27 cellular contexts compared by ENCODE assay signal in the genomic region with DNA sequence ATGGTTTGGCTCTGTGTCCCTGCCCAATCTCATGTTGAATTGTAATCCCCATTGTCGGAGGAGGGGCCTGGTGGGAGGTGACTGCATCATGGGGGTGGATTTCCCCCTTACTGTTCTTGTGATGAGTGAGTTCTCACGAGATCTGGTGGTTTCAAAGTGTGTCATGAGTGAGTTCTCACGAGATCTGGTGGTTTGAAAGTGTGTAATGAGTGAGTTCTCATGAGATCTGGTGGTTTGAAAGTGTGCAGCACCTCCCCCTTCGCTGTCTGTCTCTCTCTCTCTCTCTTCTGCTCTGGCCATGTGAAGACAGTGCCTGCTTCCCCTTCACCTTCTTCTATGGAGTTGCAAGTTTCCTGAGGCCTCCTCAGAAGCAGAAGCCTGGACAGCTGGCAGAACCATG.
DNase-seq lines count a peak whose midpoint lies in the region; ATAC-seq lines count a peak whose summit lies in the region.
"Had no signal": no experiment of that assay in that cellular context is flagged by ENCODE, and none has a peak within 500 bp of the region (broad histone marks: within the 10 kb centered on the region; RNA-seq: fewer than 3 reads in every experiment).

No MANE protein-coding gene starts in this region.

- no peak overlapping the region for H3K4me3 Mint-ChIP-seq in activated CD4-positive, alpha-beta memory T cell treated with anti-CD3 and anti-CD28 coated beads for 36 hours
- H3K4me3 Mint-ChIP-seq in activated CD4-positive, alpha-beta memory T cell treated with anti-CD3 and anti-CD28 coated beads, Interleukin-2, amount 10 ng/mL, durations not matched to agents 7 days and 5 days: no peak overlapping the region
- no peak overlapping the region for H3K4me3 Mint-ChIP-seq in activated T-helper 17 cell treated with anti-CD3 and anti-CD28 coated beads, Interleukin-2, amount 50 U/mL, for 72 hours
- H3K4me3 Mint-ChIP-seq in stimulated activated naive B cell treated with anti-CD40 and anti-IgM and Interleukin-4, amounts not matched to agents 10 μg/mL and 1 μg/mL and 100 μg/mL, for 72 hours: peak overlapping the region in 1 of 2 donors; percentile 14
- H3K4me3 Mint-ChIP-seq: GM23338, T-helper 17 cell had no signal

- DNase-seq in activated CD4-positive, alpha-beta memory T cell treated with anti-CD3 and anti-CD28 coated beads for 36 hours: peak; percentile 29
- no peak for DNase-seq in activated CD4-positive, alpha-beta memory T cell treated with anti-CD3 and anti-CD28 coated beads, Interleukin-2, amount 10 ng/mL, durations not matched to agents 7 days and 5 days
- DNase-seq in MV-4-11 (lab: John Stamatoyannopoulos, UW) (peak; percentile 30), GDM1 (lab: John Stamatoyannopoulos, UW) (no peak), MG63 (no peak)
- DNase-seq in stimulated activated naive B cell treated with anti-CD40 and anti-IgM and Interleukin-4, amounts not matched to agents 10 μg/mL and 1 μg/mL and 100 μg/mL, for 72 hours: peak; percentile 46
- DNase-seq: activated CD4-positive, alpha-beta T cell treated with anti-CD3 and anti-CD28 coated beads, Interleukin-2, amount 50 U/mL, for 4 hours; activated naive CD4-positive, alpha-beta T cell; amniotic stem cell; Caco-2; colonic mucosa; DMS79 treated with DMSO at 0.1 percent for 48 hours; IMR-90; kidney glomerular epithelial cell; mesenchymal stem cell; NCI-H1092 treated with DMSO at 0.1 percent for 48 hours; NCI-H2029; SJCRH30; stimulated activated CD4-positive, alpha-beta T cell treated with anti-CD3 and anti-CD28 coated beads, Interleukin-4, amount 100 ng/mL, for 24 hours; stomach; T-helper 17 cell; trophoblast cell had no signal

- CTCF ChIA-PET in activated CD4-positive, alpha-beta memory T cell treated with anti-CD3 and anti-CD28 coated beads for 36 hours (lab: Charles Lee): no interaction called here
- CTCF ChIA-PET in activated CD4-positive, alpha-beta memory T cell treated with anti-CD3 and anti-CD28 coated beads, Interleukin-2, amount 10 ng/mL, durations not matched to agents 7 days and 5 days (lab: Charles Lee): no interaction called here

- H3K9me3 Mint-ChIP-seq in activated CD4-positive, alpha-beta memory T cell treated with anti-CD3 and anti-CD28 coated beads for 36 hours: no peaks in the 10 kb centered on the region
- H3K9me3 Mint-ChIP-seq in activated CD4-positive, alpha-beta memory T cell treated with anti-CD3 and anti-CD28 coated beads, Interleukin-2, amount 10 ng/mL, durations not matched to agents 7 days and 5 days: no peaks in the 10 kb centered on the region
- H3K9me3 Mint-ChIP-seq in activated T-helper 17 cell treated with anti-CD3 and anti-CD28 coated beads, Interleukin-2, amount 50 U/mL, for 72 hours: peaks cover 4% of the 10 kb centered on the region
- peaks cover 6 to 11% of the 10 kb centered on the region in 2 donors for H3K9me3 Mint-ChIP-seq in stimulated activated naive B cell treated with anti-CD40 and anti-IgM and Interleukin-4, amounts not matched to agents 10 μg/mL and 1 μg/mL and 100 μg/mL, for 72 hours

- POLR2A ChIA-PET in activated CD4-positive, alpha-beta memory T cell treated with anti-CD3 and anti-CD28 coated beads for 36 hours (lab: Charles Lee): no interaction called here
- POLR2A ChIA-PET in activated CD4-positive, alpha-beta memory T cell treated with anti-CD3 and anti-CD28 coated beads, Interleukin-2, amount 10 ng/mL, durations not matched to agents 7 days and 5 days (lab: Charles Lee): no interaction called here

- H3K27me3 Mint-ChIP-seq in activated CD4-positive, alpha-beta memory T cell treated with anti-CD3 and anti-CD28 coated beads for 36 hours: peaks cover 7% of the 10 kb centered on the region
- peaks cover 13% of the 10 kb centered on the region for H3K27me3 Mint-ChIP-seq in activated CD4-positive, alpha-beta memory T cell treated with anti-CD3 and anti-CD28 coated beads, Interleukin-2, amount 10 ng/mL, durations not matched to agents 7 days and 5 days
- H3K27me3 Mint-ChIP-seq in activated T-helper 17 cell treated with anti-CD3 and anti-CD28 coated beads, Interleukin-2, amount 50 U/mL, for 72 hours: peaks cover 9% of the 10 kb centered on the region
- H3K27me3 Mint-ChIP-seq in stimulated activated naive B cell treated with anti-CD40 and anti-IgM and Interleukin-4, amounts not matched to agents 10 μg/mL and 1 μg/mL and 100 μg/mL, for 72 hours: peaks cover 0 to 6% of the 10 kb centered on the region in 2 donors

- H3K27ac Mint-ChIP-seq in activated CD4-positive, alpha-beta memory T cell treated with anti-CD3 and anti-CD28 coated beads for 36 hours: no peak overlapping the region
- H3K27ac Mint-ChIP-seq in activated CD4-positive, alpha-beta memory T cell treated with anti-CD3 and anti-CD28 coated beads, Interleukin-2, amount 10 ng/mL, durations not matched to agents 7 days and 5 days: no peak overlapping the region
- peak overlapping the region; percentile 5 for H3K27ac Mint-ChIP-seq in activated T-helper 17 cell treated with anti-CD3 and anti-CD28 coated beads, Interleukin-2, amount 50 U/mL, for 72 hours
- peak overlapping the region; percentile 71 for H3K27ac Mint-ChIP-seq in stimulated activated naive B cell treated with anti-CD40 and anti-IgM and Interleukin-4, amounts not matched to agents 10 μg/mL and 1 μg/mL and 100 μg/mL, for 72 hours
- H3K27ac Mint-ChIP-seq: GM23338, T-helper 17 cell had no signal

- no peak overlapping the region for H3K4me3 ChIP-seq in MG63
- H3K4me3 ChIP-seq: breast epithelium, colonic mucosa, GM23338, SJCRH30, skin epidermis, stomach had no signal

- no peaks in the 10 kb centered on the region for H3K36me3 ChIP-seq in MG63
- H3K36me3 ChIP-seq: breast epithelium, colonic mucosa, SJCRH30, stomach had no signal

- no peaks in the 10 kb centered on the region for H3K36me3 Mint-ChIP-seq in activated CD4-positive, alpha-beta memory T cell treated with anti-CD3 and anti-CD28 coated beads for 36 hours
- no peaks in the 10 kb centered on the region for H3K36me3 Mint-ChIP-seq in activated CD4-positive, alpha-beta memory T cell treated with anti-CD3 and anti-CD28 coated beads, Interleukin-2, amount 10 ng/mL, durations not matched to agents 7 days and 5 days (ENCODE audit: low read depth)
- H3K36me3 Mint-ChIP-seq in activated T-helper 17 cell treated with anti-CD3 and anti-CD28 coated beads, Interleukin-2, amount 50 U/mL, for 72 hours (ENCODE audit: low read depth): no peaks in the 10 kb centered on the region
- H3K36me3 Mint-ChIP-seq in stimulated activated naive B cell treated with anti-CD40 and anti-IgM and Interleukin-4, amounts not matched to agents 10 μg/mL and 1 μg/mL and 100 μg/mL, for 72 hours: peaks cover 2 to 16% of the 10 kb centered on the region in 2 donors

- H3K27me3 ChIP-seq in MG63: no peaks in the 10 kb centered on the region
- H3K27me3 ChIP-seq: breast epithelium, colonic mucosa, SJCRH30, stomach had no signal

- intact Hi-C loops in activated CD4-positive, alpha-beta memory T cell treated with anti-CD3 and anti-CD28 coated beads for 36 hours (cut with micrococcal nuclease): no loop called here

- no peak for ATAC-seq in activated T-helper 17 cell treated with anti-CD3 and anti-CD28 coated beads, Interleukin-2, amount 50 U/mL, for 72 hours (replicated peaks)
- peak; percentile 41 to 44 for ATAC-seq in stimulated activated naive B cell treated with anti-CD40 and anti-IgM and Interleukin-4, amounts not matched to agents 10 μg/mL and 1 μg/mL and 100 μg/mL, for 72 hours (replicated peaks)
- no peak for ATAC-seq in HG03159 (IDR thresholded peaks at IDR 0.05; ENCODE audit: unreplicated experiment)
- ATAC-seq: GM23338, T-helper 17 cell had no signal

- H3K9me3 ChIP-seq in MG63: no peaks in the 10 kb centered on the region
- H3K9me3 ChIP-seq: breast epithelium, Caco-2, colonic mucosa, SJCRH30, stomach had no signal

- peaks cover 10% of the 10 kb centered on the region for H3K4me1 Mint-ChIP-seq in activated CD4-positive, alpha-beta memory T cell treated with anti-CD3 and anti-CD28 coated beads for 36 hours (ENCODE audit: low read depth)
- no peaks in the 10 kb centered on the region for H3K4me1 Mint-ChIP-seq in activated CD4-positive, alpha-beta memory T cell treated with anti-CD3 and anti-CD28 coated beads, Interleukin-2, amount 10 ng/mL, durations not matched to agents 7 days and 5 days
- H3K4me1 Mint-ChIP-seq in activated T-helper 17 cell treated with anti-CD3 and anti-CD28 coated beads, Interleukin-2, amount 50 U/mL, for 72 hours: peaks cover 13% of the 10 kb centered on the region
- peaks cover 46 to 71% of the 10 kb centered on the region in 2 donors for H3K4me1 Mint-ChIP-seq in stimulated activated naive B cell treated with anti-CD40 and anti-IgM and Interleukin-4, amounts not matched to agents 10 μg/mL and 1 μg/mL and 100 μg/mL, for 72 hours

Comparison
In these comparisons a context has a peak if more than half of its experiments do, and no peak if none do; other contexts are left out.
1. DNase-seq: peak in activated CD4-positive, alpha-beta memory T cell treated with anti-CD3 and anti-CD28 coated beads for 36 hours (single experiment), MV-4-11 (single experiment) and stimulated activated naive B cell treated with anti-CD40 and anti-IgM and Interleukin-4, amounts not matched to agents 10 μg/mL and 1 μg/mL and 100 μg/mL, for 72 hours (single experiment); none in activated CD4-positive, alpha-beta memory T cell treated with anti-CD3 and anti-CD28 coated beads, Interleukin-2, amount 10 ng/mL, durations not matched to agents 7 days and 5 days (single experiment), GDM1 (single experiment) and MG63 (single experiment).
2. H3K27ac Mint-ChIP-seq: peak in activated T-helper 17 cell treated with anti-CD3 and anti-CD28 coated beads, Interleukin-2, amount 50 U/mL, for 72 hours (single experiment) and stimulated activated naive B cell treated with anti-CD40 and anti-IgM and Interleukin-4, amounts not matched to agents 10 μg/mL and 1 μg/mL and 100 μg/mL, for 72 hours (single experiment); none in activated CD4-positive, alpha-beta memory T cell treated with anti-CD3 and anti-CD28 coated beads for 36 hours (single experiment) and activated CD4-positive, alpha-beta memory T cell treated with anti-CD3 and anti-CD28 coated beads, Interleukin-2, amount 10 ng/mL, durations not matched to agents 7 days and 5 days (single experiment).
3. ATAC-seq: peak in stimulated activated naive B cell treated with anti-CD40 and anti-IgM and Interleukin-4, amounts not matched to agents 10 μg/mL and 1 μg/mL and 100 μg/mL, for 72 hours (2 of 2); none in activated T-helper 17 cell treated with anti-CD3 and anti-CD28 coated beads, Interleukin-2, amount 50 U/mL, for 72 hours (single experiment) and HG03159 (single experiment).